Comparison of ENCODE assay signal across 8 cellular contexts in genomic region chr14:20631023-20631820, GRCh38. TPM values are rescaled to one million over a fixed set of nuclear protein-coding genes. Genes with fewer than 3 reads are reported as not detected.
DNase-seq lines count a peak whose midpoint lies in the region; ATAC-seq and TF ChIP-seq lines count a peak whose summit lies in the region.

No MANE protein-coding gene starts in this region.

- H3K4me1 Mint-ChIP-seq in neural crest cell, result peaks cover 44% of the 10 kb centered on the region

- no peak overlapping the region for H3K27ac Mint-ChIP-seq in neural crest cell (ENCODE audit: unreplicated experiment)

- TF ChIP-seq CTCF in fibroblast of mammary gland (conservative IDR thresholded peaks at IDR 0.05; ENCODE audit: control insufficient read depth, insufficient read depth, low read depth, low read length) (no peak), neural crest cell (conservative IDR thresholded peaks at IDR 0.05) (no peak)

- peaks cover 9% of the 10 kb centered on the region for H3K9me3 Mint-ChIP-seq in neural crest cell

- H3K4me3 Mint-ChIP-seq in neural crest cell, result peak overlapping the region; percentile 89

- H3K4me3 ChIP-seq in fibroblast of mammary gland (ENCODE audit: control insufficient read depth, low read depth, low read length), result peak overlapping the region; percentile 56

- DNase-seq in NCI-H1417 (lab: John Stamatoyannopoulos, UW) (peak in 2 of 3 experiments; percentile 23 to 35), NCI-H1417 treated with DMSO at 0.1 percent for 48 hours (lab: John Stamatoyannopoulos, UW) (no peak), NCI-H748 treated with DMSO at 0.1 percent for 48 hours (lab: John Stamatoyannopoulos, UW) (peak; percentile 43), fibroblast of mammary gland (ENCODE audit: low read depth) (peak; percentile 70), neural crest cell (ENCODE audit: low read depth, low spot score) (peak; percentile 62), amniotic stem cell (lab: John Stamatoyannopoulos, UW) (no peak)
- peak; percentile 60 for DNase-seq in activated T-cell treated with anti-CD3 and anti-CD28 coated beads, Interleukin-2, amount 50 U/mL, for 1 hour

- peaks cover 9% of the 10 kb centered on the region for H3K36me3 Mint-ChIP-seq in neural crest cell (ENCODE audit: low read depth)

- peaks cover 97% of the 10 kb centered on the region for H3K27me3 Mint-ChIP-seq in neural crest cell (ENCODE audit: low read depth)

- ATAC-seq in HG03097 (IDR thresholded peaks at IDR 0.05; ENCODE audit: low FRiP score, unreplicated experiment), result no peak

RNA-seq across cellular contexts. Expression of gene OR6S1, which starts 10.3 kb away (rescaled TPM):
- total RNA-seq in neural crest cell, result not detected in 2 replicates

RNA-seq across cellular contexts. Expression of gene RNASE12, which starts 40.0 kb away (rescaled TPM):
- total RNA-seq in neural crest cell, result not detected in 2 replicates

RNA-seq across cellular contexts. Expression of gene RNASE11, which starts 43.4 kb away (rescaled TPM):
- total RNA-seq in neural crest cell, result not detected in 2 replicates

RNA-seq across cellular contexts. Expression of gene RNASE4, which starts 53.1 kb away (rescaled TPM):
- total RNA-seq in neural crest cell, result 2.6 TPM in 2 replicates

RNA-seq across cellular contexts. Expression of gene ANG, which starts 57.3 kb away (rescaled TPM):
- total RNA-seq in neural crest cell, result 2.3 and 3.3 TPM in 2 replicates

Comparison
In these comparisons a context has a peak if more than half of its experiments do, and no peak if none do; other contexts are left out.
1. DNase-seq: peak in NCI-H1417 (2 of 3), NCI-H748 treated with DMSO at 0.1 percent for 48 hours (single experiment), activated T-cell treated with anti-CD3 and anti-CD28 coated beads, Interleukin-2, amount 50 U/mL, for 1 hour (single experiment), fibroblast of mammary gland (single experiment) and neural crest cell (single experiment); none in NCI-H1417 treated with DMSO at 0.1 percent for 48 hours (single experiment) and amniotic stem cell (single experiment).